In genomic region chr19:10419646-10420443, GRCh38 we compare ENCODE assay signal across 7 cellular contexts. TPM values are rescaled to one million over a fixed set of nuclear protein-coding genes. Genes with fewer than 3 reads are reported as not detected.
DNase-seq lines count a peak whose midpoint lies in the region; ATAC-seq lines count a peak whose summit lies in the region.

No MANE protein-coding gene starts in this region.

- peaks cover 29% of the 10 kb centered on the region for H3K4me1 ChIP-seq in neuron (ENCODE audit: insufficient read depth, low read length)

- H3K4me3 Mint-ChIP-seq in T-helper 17 cell = peak overlapping the region; percentile 93
- H3K4me3 Mint-ChIP-seq in dendritic cell treated with granulocyte-macrophage colony-stimulating factor and Interleukin-4, amounts not matched to agents 40 ng/mL and 50 ng/mL, for 4 days = peak overlapping the region; percentile 75

- H3K9me3 Mint-ChIP-seq in dendritic cell treated with granulocyte-macrophage colony-stimulating factor and Interleukin-4, amounts not matched to agents 40 ng/mL and 50 ng/mL, for 4 days = no peaks in the 10 kb centered on the region

- peaks cover 69% of the 10 kb centered on the region for H3K27me3 ChIP-seq in neuron (ENCODE audit: insufficient read depth, low read length)

- no peaks in the 10 kb centered on the region for H3K36me3 ChIP-seq in neuron (ENCODE audit: insufficient read depth, low read length)

- peaks cover 39% of the 10 kb centered on the region for H3K27me3 Mint-ChIP-seq in T-helper 17 cell
- peaks cover 60% of the 10 kb centered on the region for H3K27me3 Mint-ChIP-seq in dendritic cell treated with granulocyte-macrophage colony-stimulating factor and Interleukin-4, amounts not matched to agents 40 ng/mL and 50 ng/mL, for 4 days

- DNase-seq in ELR (ENCODE audit: low read depth) (peak; percentile 65), Kasumi-1 (lab: John Stamatoyannopoulos, UW) (peak; percentile 82 to 89), T-helper 17 cell (no peak)

- H2AFZ ChIP-seq in neuron (ENCODE audit: low read depth, low read length) = no peak overlapping the region

- peak overlapping the region; percentile 41 for H3K4me3 ChIP-seq in neuron (ENCODE audit: low read length)

- H3K27ac Mint-ChIP-seq in T-helper 17 cell = peak overlapping the region; percentile 83
- peak overlapping the region; percentile 77 for H3K27ac Mint-ChIP-seq in dendritic cell treated with granulocyte-macrophage colony-stimulating factor and Interleukin-4, amounts not matched to agents 40 ng/mL and 50 ng/mL, for 4 days

- peaks cover 41% of the 10 kb centered on the region for H3K4me1 Mint-ChIP-seq in T-helper 17 cell
- H3K4me1 Mint-ChIP-seq in dendritic cell treated with granulocyte-macrophage colony-stimulating factor and Interleukin-4, amounts not matched to agents 40 ng/mL and 50 ng/mL, for 4 days (ENCODE audit: low read depth) = peaks cover 89% of the 10 kb centered on the region

- intact Hi-C loops in dendritic cell treated with granulocyte-macrophage colony-stimulating factor and Interleukin-4, amounts not matched to agents 40 ng/mL and 50 ng/mL, for 4 days (cut with micrococcal nuclease) = no loop called here

- ATAC-seq in T-helper 17 cell (peak; percentile 14), GM19023 (IDR thresholded peaks at IDR 0.05; ENCODE audit: unreplicated experiment) (no peak), HG02759 (IDR thresholded peaks at IDR 0.05; ENCODE audit: unreplicated experiment) (no peak)

- no peaks in the 10 kb centered on the region for H3K9me3 ChIP-seq in T-helper 17 cell (ENCODE audit: control insufficient read depth, low read length, poor library complexity, severe bottlenecking)
- no peaks in the 10 kb centered on the region for H3K9me3 ChIP-seq in neuron (ENCODE audit: low read length)

- peaks cover 6% of the 10 kb centered on the region for H3K36me3 Mint-ChIP-seq in T-helper 17 cell (ENCODE audit: low read depth)
- H3K36me3 Mint-ChIP-seq in dendritic cell treated with granulocyte-macrophage colony-stimulating factor and Interleukin-4, amounts not matched to agents 40 ng/mL and 50 ng/mL, for 4 days (ENCODE audit: low read depth) = peaks cover 6% of the 10 kb centered on the region

RNA-seq across cellular contexts. Expression of gene PDE4A, which starts 0.5 kb away (rescaled TPM):
- 1 to 10 TPM; 5.7 to 9.5 TPM for total RNA-seq in T-helper 17 cell

RNA-seq across cellular contexts. Expression of gene CDC37, which starts 16.5 kb away (rescaled TPM):
- total RNA-seq in T-helper 17 cell = 100 to 1,000 TPM; 198 to 207 TPM

RNA-seq across cellular contexts. Expression of gene TYK2, which starts 39.5 kb away (rescaled TPM):
- total RNA-seq in T-helper 17 cell = 100 to 1,000 TPM; 241 to 267 TPM

Comparison
In these comparisons a context has a peak if more than half of its experiments do, and no peak if none do; other contexts are left out.
1. DNase-seq: peak in ELR (single experiment) and Kasumi-1 (2 of 2); none in T-helper 17 cell (0 of 3).